8 cellular contexts compared by ENCODE assay signal in the genomic region with DNA sequence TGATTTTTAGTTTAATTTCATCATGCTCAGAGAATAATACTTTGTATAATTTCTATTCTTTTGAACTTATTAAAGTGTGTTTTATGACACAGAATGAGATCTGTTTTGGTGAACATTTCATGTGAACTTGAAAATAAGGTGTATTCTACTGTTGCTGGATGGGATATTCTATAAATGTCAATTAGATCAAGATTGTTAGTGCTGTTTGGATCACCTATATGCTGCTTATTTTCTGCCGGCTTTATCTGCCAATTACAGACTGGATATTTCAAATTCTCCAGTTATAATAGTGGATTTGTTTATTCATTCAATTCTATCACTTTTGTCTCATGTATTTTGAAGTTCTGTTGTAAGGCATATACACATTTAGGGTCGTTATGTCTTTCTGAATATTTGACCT.
"Had no signal": no experiment of that assay in that cellular context is flagged by ENCODE, and none has a peak within 500 bp of the region (broad histone marks: within the 10 kb centered on the region; RNA-seq: fewer than 3 reads in every experiment).

No MANE protein-coding gene starts in this region.

- FAIRE-seq: G401.6, GM12878, GM12891, GM12892, GM18507, GM19239 had no signal

- DNase-seq: GDM1, GF-D8 had no signal

- H3K4me3 ChIP-seq: GM12878 had no signal

- ATAC-seq: GM12878 had no signal
